Comparison of ENCODE assay signal across 8 cellular contexts in the genomic region with DNA sequence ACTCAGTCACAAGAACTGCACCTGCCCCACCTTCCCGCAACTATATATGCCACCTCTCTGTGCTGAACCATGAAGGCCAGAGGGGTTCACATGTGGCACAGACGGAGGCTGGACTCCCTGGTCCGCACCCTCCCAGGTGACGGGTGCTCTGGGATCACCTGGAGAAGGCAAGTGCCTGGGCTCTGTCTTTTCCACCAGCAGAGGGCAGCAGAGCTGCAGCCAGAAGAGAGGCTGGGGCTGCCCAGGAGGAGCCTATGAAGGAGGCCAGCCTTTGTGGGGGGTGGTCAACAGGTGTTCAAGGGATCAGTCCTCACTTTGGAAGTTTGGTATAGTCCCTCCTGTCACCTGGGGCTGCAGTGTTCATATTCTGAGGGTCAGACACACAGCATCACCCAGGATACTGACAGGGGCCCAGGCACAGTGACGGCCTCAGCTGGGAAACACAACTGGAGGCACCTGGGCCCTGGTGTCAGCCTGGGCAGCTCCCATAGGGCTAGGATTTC. TPM values are rescaled to one million over a fixed set of nuclear protein-coding genes. Genes with fewer than 3 reads are reported as not detected.
DNase-seq lines count a peak whose midpoint lies in the region; ATAC-seq and TF ChIP-seq lines count a peak whose summit lies in the region.

No MANE protein-coding gene starts in this region.

- no peaks in the 10 kb centered on the region for H3K27me3 ChIP-seq in lung (ENCODE audit: control insufficient read depth, insufficient read depth)

- no peaks in the 10 kb centered on the region for H3K36me3 ChIP-seq in lung (ENCODE audit: control insufficient read depth in 2 of 2, insufficient read depth in 2 of 2, low read length in 2 of 2)

- H3K9me3 ChIP-seq in lung (ENCODE audit: control insufficient read depth in 2 of 2, insufficient read depth in 1 of 2, low read length in 1 of 2), result no peaks in the 10 kb centered on the region

- peak; percentile 62 for ATAC-seq in lung (ENCODE audit: insufficient read depth, low FRiP score)
- no peak for ATAC-seq in GM21367 (IDR thresholded peaks at IDR 0.05; ENCODE audit: unreplicated experiment)
- no peak for ATAC-seq in HG02973 (IDR thresholded peaks at IDR 0.05; ENCODE audit: unreplicated experiment)

- no peak overlapping the region for H3K27ac ChIP-seq in lung (ENCODE audit: low read depth in 1 of 2, low read length in 1 of 2)

- TF ChIP-seq CTCF in GM10248 (IDR thresholded peaks at IDR 0.05; ENCODE audit: control extremely low read depth, extremely low read depth, low read depth, missing control alignments) (peak; percentile 88), lung (IDR thresholded peaks at IDR 0.05; ENCODE audit: control extremely low read depth, extremely low read depth) (peak; percentile 42)

- DNase-seq in GM10248 (ENCODE audit: extremely low spot score) (peak; percentile 59), MV-4-11 (lab: John Stamatoyannopoulos, UW) (peak; percentile 30), dermis microvascular lymphatic vessel endothelial cell (ENCODE audit: low read depth in 2 of 2) (peak; percentile 11 to 61), lung (ENCODE audit: low spot score) (peak; percentile 67)
- DNase-seq in activated CD4-positive, alpha-beta T cell treated with anti-CD3 and anti-CD28 coated beads for 4 hours, result peak; percentile 62 to 73
- DNase-seq in stimulated activated CD8-positive, alpha-beta memory T cell treated with anti-CD3 and anti-CD28 coated beads, Interleukin-15, amount 100 ng/mL, for 1 hour (ENCODE audit: low read depth), result peak; percentile 46

- no peak overlapping the region for H3K4me3 ChIP-seq in lung

- 33 to 34% methylated on average over 5 of the region's 5 CpGs for WGBS in lung, 2 donors

- H3K4me1 ChIP-seq in lung (ENCODE audit: control insufficient read depth in 2 of 2, insufficient read depth in 2 of 2, low read length in 2 of 2), result no peaks in the 10 kb centered on the region

- CTCF ChIA-PET in GM10248 (lab: Yijun Ruan, JAX), result interaction anchor here (0.8 to 15.2 kb wide), 44 partner anchors 8 to 284 kb away, joined by 3 to 390 read pairs (median 5); no protein-coding TSS in a partner anchor

- POLR2A ChIA-PET in GM10248 (lab: Yijun Ruan, JAX), result no interaction called here

RNA-seq across cellular contexts. Expression of gene IGLL5, which starts 39.2 kb away (rescaled TPM):
- total RNA-seq in dermis microvascular lymphatic vessel endothelial cell (not detected in 2 replicates), lung (10 to 100 TPM in 1 of 2 donors, 1 to 10 TPM in 1; 5.4 to 21.5 TPM)
- polyA plus RNA-seq in lung, result 10 to 100 TPM in 1 of 2 donors, 1 to 10 TPM in 1; 6.1 to 16.4 TPM
